ENCODE assay signal across 1 cellular context in the genomic region with DNA sequence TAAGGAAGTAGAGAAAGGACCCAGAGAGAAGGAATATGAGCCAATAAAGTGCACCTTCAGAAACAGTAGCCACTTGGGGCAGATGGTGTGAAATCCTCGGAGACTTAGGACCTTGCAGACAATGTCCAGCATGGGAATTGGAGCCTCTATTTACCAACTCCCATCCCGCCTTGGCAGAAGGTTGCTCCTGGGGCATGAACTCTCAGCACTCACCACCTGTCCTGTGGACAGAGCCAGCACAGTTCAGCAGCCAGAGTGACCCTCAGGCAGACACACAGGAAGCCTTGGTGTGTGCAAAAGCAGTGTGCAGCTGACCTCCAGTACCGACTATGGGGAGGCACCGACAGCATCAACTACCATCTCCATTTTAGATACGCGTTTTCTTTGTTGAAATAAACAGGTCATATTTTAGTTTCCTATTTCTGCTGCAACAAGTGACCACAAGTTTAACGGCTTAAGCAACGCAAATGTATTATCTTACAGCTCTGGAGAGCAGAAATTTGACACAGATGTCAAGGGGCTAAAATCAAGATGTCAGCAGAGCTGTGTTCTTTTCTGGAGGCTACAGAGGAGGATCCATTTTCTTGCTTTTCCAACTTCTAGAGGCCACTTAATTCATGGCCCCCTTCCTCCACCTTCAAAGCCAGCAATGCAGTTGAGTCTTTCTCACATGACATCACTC.
TF ChIP-seq lines count a peak whose summit lies in the region.

No MANE protein-coding gene starts in this region.

TF ChIP-seq in GM23338, 12 proteins besides CTCF, POLR2A, EP300 and RAD21:
- TF ChIP-seq, protein P1, sequence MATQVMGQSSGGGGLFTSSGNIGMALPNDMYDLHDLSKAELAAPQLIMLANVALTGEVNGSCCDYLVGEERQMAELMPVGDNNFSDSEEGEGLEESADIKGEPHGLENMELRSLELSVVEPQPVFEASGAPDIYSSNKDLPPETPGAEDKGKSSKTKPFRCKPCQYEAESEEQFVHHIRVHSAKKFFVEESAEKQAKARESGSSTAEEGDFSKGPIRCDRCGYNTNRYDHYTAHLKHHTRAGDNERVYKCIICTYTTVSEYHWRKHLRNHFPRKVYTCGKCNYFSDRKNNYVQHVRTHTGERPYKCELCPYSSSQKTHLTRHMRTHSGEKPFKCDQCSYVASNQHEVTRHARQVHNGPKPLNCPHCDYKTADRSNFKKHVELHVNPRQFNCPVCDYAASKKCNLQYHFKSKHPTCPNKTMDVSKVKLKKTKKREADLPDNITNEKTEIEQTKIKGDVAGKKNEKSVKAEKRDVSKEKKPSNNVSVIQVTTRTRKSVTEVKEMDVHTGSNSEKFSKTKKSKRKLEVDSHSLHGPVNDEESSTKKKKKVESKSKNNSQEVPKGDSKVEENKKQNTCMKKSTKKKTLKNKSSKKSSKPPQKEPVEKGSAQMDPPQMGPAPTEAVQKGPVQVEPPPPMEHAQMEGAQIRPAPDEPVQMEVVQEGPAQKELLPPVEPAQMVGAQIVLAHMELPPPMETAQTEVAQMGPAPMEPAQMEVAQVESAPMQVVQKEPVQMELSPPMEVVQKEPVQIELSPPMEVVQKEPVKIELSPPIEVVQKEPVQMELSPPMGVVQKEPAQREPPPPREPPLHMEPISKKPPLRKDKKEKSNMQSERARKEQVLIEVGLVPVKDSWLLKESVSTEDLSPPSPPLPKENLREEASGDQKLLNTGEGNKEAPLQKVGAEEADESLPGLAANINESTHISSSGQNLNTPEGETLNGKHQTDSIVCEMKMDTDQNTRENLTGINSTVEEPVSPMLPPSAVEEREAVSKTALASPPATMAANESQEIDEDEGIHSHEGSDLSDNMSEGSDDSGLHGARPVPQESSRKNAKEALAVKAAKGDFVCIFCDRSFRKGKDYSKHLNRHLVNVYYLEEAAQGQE (IDR thresholded peaks at IDR 0.05; ENCODE audit: unreplicated experiment) = no peak
- TF ChIP-seq EZH2phosphoT487 (IDR thresholded peaks at IDR 0.05; ENCODE audit: unreplicated experiment) (no peak), ZNF114 (CRISPR knock-in tag; IDR thresholded peaks at IDR 0.05) (no peak), STAT1 (IDR thresholded peaks at IDR 0.05; ENCODE audit: unreplicated experiment) (no peak)
